8 cellular contexts compared by ENCODE assay signal in the genomic region with DNA sequence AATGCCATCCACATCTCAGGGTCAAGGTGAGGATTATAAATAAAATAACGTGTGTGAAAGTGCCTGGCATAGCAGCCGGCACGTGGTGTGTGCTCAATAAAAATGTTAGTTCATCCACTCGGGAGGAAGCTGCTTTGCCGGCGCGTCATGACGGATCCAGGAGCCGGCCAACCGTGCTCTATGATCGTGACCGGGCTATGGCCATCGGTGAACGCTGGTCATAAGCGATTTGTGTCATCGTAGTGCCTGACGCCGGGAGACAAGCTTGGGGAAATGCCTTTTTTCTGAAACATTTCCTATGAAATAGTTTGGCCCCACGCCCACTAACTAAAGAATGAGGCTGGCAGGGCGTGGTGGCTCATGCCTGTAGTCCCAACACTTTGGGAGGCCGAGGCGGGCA.
DNase-seq lines count a peak whose midpoint lies in the region; ATAC-seq and TF ChIP-seq lines count a peak whose summit lies in the region.

No MANE protein-coding gene starts in this region.

- H3K27me3 ChIP-seq in dorsolateral prefrontal cortex = peaks cover 0 to 7% (median 0%) of the 10 kb centered on the region in 45 donors

- no peaks in the 10 kb centered on the region for H3K36me3 ChIP-seq in mesodermal cell (ENCODE audit: control insufficient read depth, insufficient read depth, low read length)
- H3K36me3 ChIP-seq in urinary bladder (ENCODE audit: insufficient read depth) = no peaks in the 10 kb centered on the region

- no peak for TF ChIP-seq CTCF in dorsolateral prefrontal cortex (IDR thresholded peaks at IDR 0.05 in 54 of 56, conservative IDR thresholded peaks at IDR 0.05 in 2 of 56; ENCODE audit: low read depth in 1 of 56, partially characterized antibody in 56 of 56)

- WGBS in mesodermal cell (ENCODE audit: insufficient coverage in 2 of 2), 2 experiments = 73 to 80% methylated on average over 22 of the region's 22 CpGs
- WGBS in urinary bladder = 18% methylated on average over 22 of the region's 22 CpGs

- peaks cover 2% of the 10 kb centered on the region for H3K4me1 ChIP-seq in mesodermal cell (ENCODE audit: control insufficient read depth, insufficient read depth, low read length, poor library complexity, severe bottlenecking)
- peaks cover 2% of the 10 kb centered on the region for H3K4me1 ChIP-seq in urinary bladder (ENCODE audit: insufficient read depth)

- intact Hi-C loops in dorsolateral prefrontal cortex (cut with DNase I) = no loop called here

- H3K27ac ChIP-seq in dorsolateral prefrontal cortex = peak overlapping the region in 58 of 59 donors; percentile 51 to 95 (median 88)
- H3K27ac ChIP-seq in mesodermal cell (ENCODE audit: low read depth, low read length, severe bottlenecking) = no peak overlapping the region
- peak overlapping the region; percentile 2 for H3K27ac ChIP-seq in urinary bladder (ENCODE audit: low read depth)

- ATAC-seq in GM21737 (IDR thresholded peaks at IDR 0.05; ENCODE audit: unreplicated experiment) = no peak

- peak; percentile 70 for DNase-seq in 8988T
- DNase-seq in LHCN-M2 (ENCODE audit: low read depth) = peak; percentile 5
- peak in 2 of 10 donors; percentile 19 to 41 for DNase-seq in dorsolateral prefrontal cortex
- DNase-seq in NCI-H1105 (lab: John Stamatoyannopoulos, UW) = no peak
- no peak for DNase-seq in NCI-H446 (lab: John Stamatoyannopoulos, UW)

- H3K9me3 ChIP-seq in mesodermal cell (ENCODE audit: control insufficient read depth, low read length) = no peaks in the 10 kb centered on the region

- H3K4me3 ChIP-seq in dorsolateral prefrontal cortex = peak overlapping the region in 58 of 59 donors; percentile 38 to 77 (median 60)
- peak overlapping the region; percentile 33 for H3K4me3 ChIP-seq in mesodermal cell (ENCODE audit: extremely low read depth, insufficient read depth, low read length, poor library complexity, severe bottlenecking)
- H3K4me3 ChIP-seq in urinary bladder (ENCODE audit: low read depth, low read length) = no peak overlapping the region

Comparison
In these comparisons a context has a peak if more than half of its experiments do, and no peak if none do; other contexts are left out.
1. DNase-seq: peak in 8988T (single experiment) and LHCN-M2 (single experiment); none in NCI-H1105 (single experiment) and NCI-H446 (0 of 2).